1 cellular context compared by ENCODE assay signal in the genomic region with DNA sequence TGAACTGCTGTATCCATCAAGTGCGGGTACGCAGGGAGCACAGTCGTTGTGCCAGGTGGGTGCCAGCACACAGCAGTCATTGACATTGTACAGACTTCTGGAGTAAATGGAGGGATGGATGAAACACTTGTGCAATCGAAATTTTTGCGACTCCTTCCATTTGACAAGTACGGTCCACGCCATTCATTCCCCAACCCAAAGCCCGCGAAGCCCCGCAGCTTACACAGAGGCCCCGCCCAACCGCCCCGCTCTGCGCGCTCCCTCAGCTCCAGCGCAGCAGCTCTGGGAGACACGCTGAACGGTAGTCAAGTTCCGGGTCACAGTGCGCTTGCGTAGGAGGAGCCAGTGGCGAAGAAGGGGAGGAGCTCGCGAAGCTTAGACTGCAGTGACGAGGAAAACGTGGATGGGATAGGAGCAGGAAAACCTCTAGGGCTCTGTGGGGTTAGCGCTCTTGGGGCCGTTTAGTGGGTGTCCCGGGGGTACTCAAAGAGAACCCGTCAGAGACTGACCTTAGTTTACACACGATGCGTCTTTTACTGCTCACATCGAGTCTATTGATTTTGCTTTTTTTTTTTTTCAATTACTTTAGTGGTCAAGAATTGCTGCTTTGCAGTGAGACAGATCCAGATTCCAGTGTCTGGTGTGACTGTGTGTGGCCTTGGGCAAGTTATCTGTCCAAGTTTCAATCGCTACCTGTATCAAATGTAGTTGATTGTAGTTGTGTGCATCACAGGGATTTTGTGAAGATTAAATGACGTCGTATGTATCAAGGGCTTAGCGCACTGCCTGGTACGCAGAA.
TF ChIP-seq lines count a peak whose summit lies in the region.

No MANE protein-coding gene starts in this region.

TF ChIP-seq in GM23338, 12 proteins besides CTCF, POLR2A, EP300 and RAD21 (continued from another document):
- TF ChIP-seq, protein P1, sequence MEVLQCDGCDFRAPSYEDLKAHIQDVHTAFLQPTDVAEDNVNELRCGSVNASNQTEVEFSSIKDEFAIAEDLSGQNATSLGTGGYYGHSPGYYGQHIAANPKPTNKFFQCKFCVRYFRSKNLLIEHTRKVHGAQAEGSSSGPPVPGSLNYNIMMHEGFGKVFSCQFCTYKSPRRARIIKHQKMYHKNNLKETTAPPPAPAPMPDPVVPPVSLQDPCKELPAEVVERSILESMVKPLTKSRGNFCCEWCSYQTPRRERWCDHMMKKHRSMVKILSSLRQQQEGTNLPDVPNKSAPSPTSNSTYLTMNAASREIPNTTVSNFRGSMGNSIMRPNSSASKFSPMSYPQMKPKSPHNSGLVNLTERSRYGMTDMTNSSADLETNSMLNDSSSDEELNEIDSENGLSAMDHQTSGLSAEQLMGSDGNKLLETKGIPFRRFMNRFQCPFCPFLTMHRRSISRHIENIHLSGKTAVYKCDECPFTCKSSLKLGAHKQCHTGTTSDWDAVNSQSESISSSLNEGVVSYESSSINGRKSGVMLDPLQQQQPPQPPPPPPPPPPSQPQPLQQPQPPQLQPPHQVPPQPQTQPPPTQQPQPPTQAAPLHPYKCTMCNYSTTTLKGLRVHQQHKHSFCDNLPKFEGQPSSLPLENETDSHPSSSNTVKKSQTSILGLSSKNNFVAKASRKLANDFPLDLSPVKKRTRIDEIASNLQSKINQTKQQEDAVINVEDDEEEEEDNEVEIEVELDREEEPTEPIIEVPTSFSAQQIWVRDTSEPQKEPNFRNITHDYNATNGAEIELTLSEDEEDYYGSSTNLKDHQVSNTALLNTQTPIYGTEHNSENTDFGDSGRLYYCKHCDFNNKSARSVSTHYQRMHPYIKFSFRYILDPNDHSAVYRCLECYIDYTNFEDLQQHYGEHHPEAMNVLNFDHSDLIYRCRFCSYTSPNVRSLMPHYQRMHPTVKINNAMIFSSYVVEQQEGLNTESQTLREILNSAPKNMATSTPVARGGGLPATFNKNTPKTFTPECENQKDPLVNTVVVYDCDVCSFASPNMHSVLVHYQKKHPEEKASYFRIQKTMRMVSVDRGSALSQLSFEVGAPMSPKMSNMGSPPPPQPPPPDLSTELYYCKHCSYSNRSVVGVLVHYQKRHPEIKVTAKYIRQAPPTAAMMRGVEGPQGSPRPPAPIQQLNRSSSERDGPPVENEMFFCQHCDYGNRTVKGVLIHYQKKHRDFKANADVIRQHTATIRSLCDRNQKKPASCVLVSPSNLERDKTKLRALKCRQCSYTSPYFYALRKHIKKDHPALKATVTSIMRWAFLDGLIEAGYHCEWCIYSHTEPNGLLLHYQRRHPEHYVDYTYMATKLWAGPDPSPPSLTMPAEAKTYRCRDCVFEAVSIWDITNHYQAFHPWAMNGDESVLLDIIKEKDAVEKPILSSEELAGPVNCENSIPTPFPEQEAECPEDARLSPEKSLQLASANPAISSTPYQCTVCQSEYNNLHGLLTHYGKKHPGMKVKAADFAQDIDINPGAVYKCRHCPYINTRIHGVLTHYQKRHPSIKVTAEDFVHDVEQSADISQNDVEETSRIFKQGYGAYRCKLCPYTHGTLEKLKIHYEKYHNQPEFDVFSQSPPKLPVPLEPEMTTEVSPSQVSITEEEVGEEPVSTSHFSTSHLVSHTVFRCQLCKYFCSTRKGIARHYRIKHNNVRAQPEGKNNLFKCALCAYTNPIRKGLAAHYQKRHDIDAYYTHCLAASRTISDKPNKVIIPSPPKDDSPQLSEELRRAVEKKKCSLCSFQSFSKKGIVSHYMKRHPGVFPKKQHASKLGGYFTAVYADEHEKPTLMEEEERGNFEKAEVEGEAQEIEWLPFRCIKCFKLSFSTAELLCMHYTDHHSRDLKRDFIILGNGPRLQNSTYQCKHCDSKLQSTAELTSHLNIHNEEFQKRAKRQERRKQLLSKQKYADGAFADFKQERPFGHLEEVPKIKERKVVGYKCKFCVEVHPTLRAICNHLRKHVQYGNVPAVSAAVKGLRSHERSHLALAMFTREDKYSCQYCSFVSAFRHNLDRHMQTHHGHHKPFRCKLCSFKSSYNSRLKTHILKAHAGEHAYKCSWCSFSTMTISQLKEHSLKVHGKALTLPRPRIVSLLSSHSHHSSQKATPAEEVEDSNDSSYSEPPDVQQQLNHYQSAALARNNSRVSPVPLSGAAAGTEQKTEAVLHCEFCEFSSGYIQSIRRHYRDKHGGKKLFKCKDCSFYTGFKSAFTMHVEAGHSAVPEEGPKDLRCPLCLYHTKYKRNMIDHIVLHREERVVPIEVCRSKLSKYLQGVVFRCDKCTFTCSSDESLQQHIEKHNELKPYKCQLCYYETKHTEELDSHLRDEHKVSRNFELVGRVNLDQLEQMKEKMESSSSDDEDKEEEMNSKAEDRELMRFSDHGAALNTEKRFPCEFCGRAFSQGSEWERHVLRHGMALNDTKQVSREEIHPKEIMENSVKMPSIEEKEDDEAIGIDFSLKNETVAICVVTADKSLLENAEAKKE (CRISPR knock-in tag; IDR thresholded peaks at IDR 0.05) = no peak
- no peak for TF ChIP-seq REST (IDR thresholded peaks at IDR 0.05; ENCODE audit: unreplicated experiment)
- TF ChIP-seq POLR2AphosphoS5 (IDR thresholded peaks at IDR 0.05; ENCODE audit: low read depth) = peak; percentile 86
- TF ChIP-seq, protein P2, sequence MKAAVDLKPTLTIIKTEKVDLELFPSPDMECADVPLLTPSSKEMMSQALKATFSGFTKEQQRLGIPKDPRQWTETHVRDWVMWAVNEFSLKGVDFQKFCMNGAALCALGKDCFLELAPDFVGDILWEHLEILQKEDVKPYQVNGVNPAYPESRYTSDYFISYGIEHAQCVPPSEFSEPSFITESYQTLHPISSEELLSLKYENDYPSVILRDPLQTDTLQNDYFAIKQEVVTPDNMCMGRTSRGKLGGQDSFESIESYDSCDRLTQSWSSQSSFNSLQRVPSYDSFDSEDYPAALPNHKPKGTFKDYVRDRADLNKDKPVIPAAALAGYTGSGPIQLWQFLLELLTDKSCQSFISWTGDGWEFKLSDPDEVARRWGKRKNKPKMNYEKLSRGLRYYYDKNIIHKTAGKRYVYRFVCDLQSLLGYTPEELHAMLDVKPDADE (IDR thresholded peaks at IDR 0.05) = no peak
